In genomic region chr10:97319671-97320479, GRCh38 we compare ENCODE assay signal across 8 cellular contexts. TPM values are rescaled to one million over a fixed set of nuclear protein-coding genes. Genes with fewer than 3 reads are reported as not detected.
DNase-seq lines count a peak whose midpoint lies in the region; ATAC-seq, FAIRE-seq and TF ChIP-seq lines count a peak whose summit lies in the region.

No MANE protein-coding gene starts in this region.

- peak overlapping the region; percentile 93 for H3K4me3 Mint-ChIP-seq in T-helper 17 cell
- peak overlapping the region; percentile 77 for H3K4me3 Mint-ChIP-seq in astrocyte (ENCODE audit: unreplicated experiment)

- peak overlapping the region; percentile 100 for H3K9ac ChIP-seq in astrocyte (ENCODE audit: low read length)

- intact Hi-C loops in sigmoid colon (cut with DNase I): loop anchor here (1.0 to 2.0 kb wide), 2 partner anchors 12 to 27 kb away; partner anchors contain the start of gene ARHGAP19

- ATAC-seq in GM18517 (IDR thresholded peaks at IDR 0.05; ENCODE audit: unreplicated experiment): peak; percentile 25
- peak; percentile 33 for ATAC-seq in HG03354 (IDR thresholded peaks at IDR 0.05; ENCODE audit: poor library complexity, severe bottlenecking, unreplicated experiment)
- ATAC-seq in T-helper 17 cell: peak; percentile 54

- H3K79me2 ChIP-seq in astrocyte (ENCODE audit: insufficient read depth, low read length): no peaks in the 10 kb centered on the region

- FAIRE-seq in astrocyte (lab: Jason Lieb, UNC): no peak

- no peak for TF ChIP-seq EP300 in sigmoid colon (IDR thresholded peaks at IDR 0.05)

- no peak for TF ChIP-seq POLR2A in sigmoid colon (IDR thresholded peaks at IDR 0.05)

- H3K36me3 ChIP-seq in astrocyte (ENCODE audit: insufficient read depth, low read length) (no peaks in the 10 kb centered on the region), iPS DF 6.9 (ENCODE audit: control insufficient read depth, insufficient read depth, low read length) (no peaks in the 10 kb centered on the region), sigmoid colon (no peaks in the 10 kb centered on the region)

- TF ChIP-seq CTCF in astrocyte (IDR thresholded peaks at IDR 0.05; ENCODE audit: insufficient read depth, low read depth, low read length) (no peak), sigmoid colon (IDR thresholded peaks at IDR 0.05) (no peak)

- no CpG with 5 or more reads among the region's 83 CpGs for WGBS in iPS DF 6.9 (ENCODE audit: insufficient coverage, insufficient read length)
- WGBS in sigmoid colon, 2 donors: 0 to 1% methylated on average over 83 of the region's 83 CpGs

- peak overlapping the region; percentile 99 for H3K4me2 ChIP-seq in astrocyte (ENCODE audit: low read length)

- H3K4me1 Mint-ChIP-seq in T-helper 17 cell (peaks cover 28% of the 10 kb centered on the region), astrocyte (ENCODE audit: low read depth, unreplicated experiment) (peaks cover 8% of the 10 kb centered on the region)

- H2AFZ ChIP-seq in astrocyte (ENCODE audit: low read depth, low read length): peak overlapping the region; percentile 77

- no peaks in the 10 kb centered on the region for H4K20me1 ChIP-seq in astrocyte (ENCODE audit: insufficient read depth, low read length)

- peak; percentile 72 for DNase-seq in 8988T
- peak; percentile 50 to 54 (median 50) for DNase-seq in T-helper 17 cell
- no peak for DNase-seq in astrocyte (ENCODE audit: low read depth)
- DNase-seq in iPS DF 6.9 (ENCODE audit: low read depth, low spot score): no peak
- peak; percentile 72 for DNase-seq in sigmoid colon
- DNase-seq in NCI-H2081 treated with DMSO at 0.1 percent for 48 hours (lab: John Stamatoyannopoulos, UW): no peak

- peaks cover 29% of the 10 kb centered on the region for H3K27me3 ChIP-seq in astrocyte (ENCODE audit: insufficient read depth, low read length)
- peaks cover 9% of the 10 kb centered on the region; the same call in 1 of the 2 replicates for H3K27me3 ChIP-seq in iPS DF 6.9 (ENCODE audit: control insufficient read depth, insufficient read depth, low read length)
- H3K27me3 ChIP-seq in sigmoid colon: no peaks in the 10 kb centered on the region

- H3K27me3 Mint-ChIP-seq in T-helper 17 cell: no peaks in the 10 kb centered on the region
- H3K27me3 Mint-ChIP-seq in astrocyte (ENCODE audit: low read depth, unreplicated experiment): peaks cover 14% of the 10 kb centered on the region

- H3K4me3 ChIP-seq in astrocyte (ENCODE audit: insufficient read depth, low read depth, low read length) (peak overlapping the region; percentile 80), iPS DF 6.9 (ENCODE audit: low read length) (peak overlapping the region; percentile 83; the same call in 1 of the 2 replicates), sigmoid colon (peak overlapping the region; percentile 55 to 97 (median 82))

- H3K36me3 Mint-ChIP-seq in T-helper 17 cell (ENCODE audit: low read depth) (no peaks in the 10 kb centered on the region), astrocyte (ENCODE audit: low read depth, unreplicated experiment) (no peaks in the 10 kb centered on the region)

- H3K9me3 ChIP-seq in T-helper 17 cell (ENCODE audit: control insufficient read depth, low read length, poor library complexity, severe bottlenecking) (no peaks in the 10 kb centered on the region), astrocyte (ENCODE audit: insufficient read depth, low read depth, low read length) (no peaks in the 10 kb centered on the region), iPS DF 6.9 (ENCODE audit: control insufficient read depth, insufficient read depth, low read length) (no peaks in the 10 kb centered on the region), sigmoid colon (no peaks in the 10 kb centered on the region)

- H3K9me3 Mint-ChIP-seq in astrocyte (ENCODE audit: unreplicated experiment): no peaks in the 10 kb centered on the region

- peaks cover 8% of the 10 kb centered on the region for H3K4me1 ChIP-seq in astrocyte (ENCODE audit: insufficient read depth, low read length)
- peaks cover 4% of the 10 kb centered on the region; the same call in 1 of the 2 replicates for H3K4me1 ChIP-seq in iPS DF 6.9 (ENCODE audit: control insufficient read depth, insufficient read depth, low read length)
- peaks cover 0 to 33% (median 20%) of the 10 kb centered on the region in 4 donors for H3K4me1 ChIP-seq in sigmoid colon

- H3K27ac ChIP-seq in astrocyte (ENCODE audit: low read depth, low read length) (no peak overlapping the region), iPS DF 6.9 (ENCODE audit: low read length) (no peak overlapping the region), sigmoid colon (peak overlapping the region; percentile 90 to 97 (median 92))

- peak overlapping the region; percentile 95 for H3K27ac Mint-ChIP-seq in T-helper 17 cell
- H3K27ac Mint-ChIP-seq in astrocyte (ENCODE audit: unreplicated experiment): no peak overlapping the region

RNA-seq across cellular contexts. Expression of gene FRAT1, which starts 0.8 kb away (rescaled TPM):
- total RNA-seq in T-helper 17 cell (10 to 100 TPM; 24.4 to 26.5 TPM), astrocyte (1.4 and 2.5 TPM in 2 replicates), sigmoid colon (1 to 10 TPM; 4.1 to 7.1 (median 5.1) TPM)
- 1 to 10 TPM; 2.8 to 5.0 (median 3.0) TPM for polyA plus RNA-seq in sigmoid colon

RNA-seq across cellular contexts. Expression of gene FRAT2, which starts 14.7 kb away (rescaled TPM):
- total RNA-seq in T-helper 17 cell (10 to 100 TPM; 16.8 to 21.7 TPM), astrocyte (7.4 and 7.8 TPM in 2 replicates), sigmoid colon (10 to 100 TPM; 11.9 to 18.9 (median 15.7) TPM)
- 10 to 100 TPM; 23.4 to 31.0 (median 24.6) TPM for polyA plus RNA-seq in sigmoid colon

RNA-seq across cellular contexts. Expression of gene ARHGAP19, which starts 27.4 kb away (rescaled TPM):
- total RNA-seq in T-helper 17 cell (10 to 100 TPM in 1 of 2 donors, 1 to 10 TPM in 1; 9.3 to 15.7 TPM), astrocyte (9.0 and 9.2 TPM in 2 replicates), sigmoid colon (1 to 10 TPM; 4.2 to 9.1 (median 7.3) TPM)
- 1 to 10 TPM; 3.0 to 6.0 (median 4.8) TPM for polyA plus RNA-seq in sigmoid colon

Comparison
In these comparisons a context has a peak if more than half of its experiments do, and no peak if none do; other contexts are left out.
1. DNase-seq: peak in 8988T (single experiment), T-helper 17 cell (3 of 3) and sigmoid colon (single experiment); none in astrocyte (single experiment), iPS DF 6.9 (single experiment) and NCI-H2081 treated with DMSO at 0.1 percent for 48 hours (single experiment).
2. H3K27ac ChIP-seq: peak in sigmoid colon (4 of 4); none in astrocyte (single experiment) and iPS DF 6.9 (single experiment).
3. Peak in every context shown above with its lines, with median percentiles within 50 percentile points of each other: ATAC-seq and H3K4me3 ChIP-seq.